ENCODE assay signal across 13 cellular contexts in genomic region chr6:37060195-37060559, GRCh38. TPM values are rescaled to one million over a fixed set of nuclear protein-coding genes. Genes with fewer than 3 reads are reported as not detected.
DNase-seq lines count a peak whose midpoint lies in the region; ATAC-seq, FAIRE-seq and TF ChIP-seq lines count a peak whose summit lies in the region.
"Had no signal": no experiment of that assay in that cellular context is flagged by ENCODE, and none has a peak within 500 bp of the region (broad histone marks: within the 10 kb centered on the region; RNA-seq: fewer than 3 reads in every experiment).

No MANE protein-coding gene starts in this region.

- POLR2A ChIA-PET in A549 (lab: Yijun Ruan, JAX): interaction anchor here (1.5 to 2.3 kb wide), 3 partner anchors 75 to 112 kb away, joined by 5 to 13 read pairs (median 8); partner anchors contain the start of gene PIM1

- peaks cover 26% of the 10 kb centered on the region for H3K4me1 Mint-ChIP-seq in chondrocyte (ENCODE audit: low read depth)

- H3K9me3 ChIP-seq in A549: no peaks in the 10 kb centered on the region
- H3K9me3 ChIP-seq in HUES6 (ENCODE audit: control insufficient read depth, insufficient read depth, low read depth, low read length): no peaks in the 10 kb centered on the region
- no peaks in the 10 kb centered on the region for H3K9me3 ChIP-seq in muscle layer of duodenum (ENCODE audit: control insufficient read depth in 1 of 2, low read length in 2 of 2)

- ATAC-seq in A549 (no peak), HG02763 (IDR thresholded peaks at IDR 0.05; ENCODE audit: unreplicated experiment) (no peak)

- no peak for TF ChIP-seq EP300 in A549 (IDR thresholded peaks at IDR 0.05)

- no peaks in the 10 kb centered on the region for H3K36me3 Mint-ChIP-seq in chondrocyte (ENCODE audit: low read depth)

- no peaks in the 10 kb centered on the region for H3K9me3 Mint-ChIP-seq in chondrocyte (ENCODE audit: low read depth)
- H3K9me3 Mint-ChIP-seq: neural progenitor cell had no signal

- H3K4me1 ChIP-seq in A549: peaks cover 60% of the 10 kb centered on the region
- peaks cover 36% of the 10 kb centered on the region for H3K4me1 ChIP-seq in HUES6 (ENCODE audit: control insufficient read depth, insufficient read depth, low read length)
- peaks cover 6 to 11% of the 10 kb centered on the region in 2 donors for H3K4me1 ChIP-seq in muscle layer of duodenum (ENCODE audit: control insufficient read depth in 1 of 2, insufficient read depth in 2 of 2, low read length in 2 of 2)

- CTCF ChIA-PET in A549 (lab: Yijun Ruan, JAX): interaction anchor here (0.6 to 16.7 kb wide), 14 partner anchors 9 to 265 kb away, joined by 3 to 449 read pairs (median 7); partner anchors contain the start of genes PIM1 and PPIL1

- WGBS in A549 (ENCODE audit: missing lambda C conversion rate): 44% methylated on average over 4 of the region's 4 CpGs

- TF ChIP-seq POLR2A in A549 (IDR thresholded peaks at IDR 0.05; ENCODE audit: low read length): no peak

- H3K4me3 Mint-ChIP-seq in chondrocyte (ENCODE audit: unreplicated experiment): no peak overlapping the region

- TF ChIP-seq RAD21 in A549 (conservative IDR thresholded peaks at IDR 0.05 in 1 of 2, IDR thresholded peaks at IDR 0.05 in 1 of 2): no peak

- TF ChIP-seq CTCF in A549 (IDR thresholded peaks at IDR 0.05) (no peak), chondrocyte (IDR thresholded peaks at IDR 0.05) (no peak)

- H3K4me2 ChIP-seq in A549: peak overlapping the region; percentile 86

- DNase-seq in A549 (ENCODE audit: low read depth in 1 of 2, low spot score in 1 of 2): no peak
- DNase-seq in chondrocyte (ENCODE audit: low spot score): no peak
- no peak for DNase-seq in amniotic stem cell (lab: John Stamatoyannopoulos, UW)
- no peak for DNase-seq in stimulated activated CD8-positive, alpha-beta memory T cell treated with anti-CD3 and anti-CD28 coated beads, Interleukin-4, amount 100 ng/mL, for 48 hours
- DNase-seq in HTR-8/SVneo (ENCODE audit: insufficient read length, low spot score): no peak
- DNase-seq: cortex of kidney; NK-92 treated with Interleukin-12 subunit alpha and Interleukin-12 subunit beta, amount 100 ng/mL, for 24 hours had no signal

- FAIRE-seq in A549 (lab: Jason Lieb, UNC): no peak
- no peak for FAIRE-seq in HTR-8/SVneo (lab: Jason Lieb, UNC)

- H3K27me3 Mint-ChIP-seq in chondrocyte (ENCODE audit: low read depth): no peaks in the 10 kb centered on the region

- no peaks in the 10 kb centered on the region for H3K36me3 ChIP-seq in HUES6 (ENCODE audit: control insufficient read depth, insufficient read depth, low read length)
- peaks cover 0 to 7% of the 10 kb centered on the region in 2 donors for H3K36me3 ChIP-seq in muscle layer of duodenum (ENCODE audit: control insufficient read depth in 1 of 2, insufficient read depth in 2 of 2, low read length in 2 of 2)
- H3K36me3 ChIP-seq: neural progenitor cell had no signal

- H3K27me3 ChIP-seq in HUES6 (ENCODE audit: control insufficient read depth, insufficient read depth, low read length) (no peaks in the 10 kb centered on the region), muscle layer of duodenum (ENCODE audit: low read depth, low read length) (no peaks in the 10 kb centered on the region)
- H3K27me3 ChIP-seq: neural progenitor cell had no signal

- H3K27ac ChIP-seq in A549 (peak overlapping the region; percentile 100), HUES6 (ENCODE audit: low read depth, low read length) (peak overlapping the region; percentile 94), muscle layer of duodenum (ENCODE audit: low read length) (peak overlapping the region; percentile 56)
- H3K27ac ChIP-seq: neural progenitor cell had no signal

- 0 out of 3 replicates have a peak overlapping the region, but pooled peaks have one; percentile 8 for H3K4me3 ChIP-seq in A549
- H3K4me3 ChIP-seq in HUES6 (ENCODE audit: low read depth, low read length): no peak overlapping the region
- no peak overlapping the region for H3K4me3 ChIP-seq in muscle layer of duodenum (ENCODE audit: low read depth in 1 of 2, low read length in 2 of 2)

- peak overlapping the region; percentile 92 for H3K9ac ChIP-seq in HUES6 (ENCODE audit: low read length)
- H3K9ac ChIP-seq: neural progenitor cell had no signal

- H3K27ac Mint-ChIP-seq in chondrocyte (ENCODE audit: unreplicated experiment): peak overlapping the region; percentile 95

TF ChIP-seq in A549, 52 proteins besides CTCF, POLR2A, EP300 and RAD21:
- TF ChIP-seq EHF (CRISPR knock-in tag; IDR thresholded peaks at IDR 0.05) (peak; percentile 15; the same call in 1 of the 2 replicates), CBX8 (IDR thresholded peaks at IDR 0.05) (no peak)

RNA-seq across cellular contexts. Expression of gene FGD2, which starts 54.7 kb away (rescaled TPM):
- polyA plus RNA-seq in A549 (2011; rRNA removed) (not detected in 2 replicates), A549 (2017; fragmentation: RNase III; extraction: RNeasy Plus Mini Kit Qiagen cat#74134 plus additional on column Dnase treatment) (not detected in 3 replicates)
- polyA plus RNA-seq in A549 (2012; cell fraction: cytosol; rRNA removed): not detected in 2 replicates
- 0.06 TPM in 1 of 2 replicates, not detected in the other for polyA plus RNA-seq in A549 (2012; cell fraction: nucleus; rRNA removed)
- not detected in 2 replicates for polyA minus RNA-seq in A549 (2011; rRNA and poly(A)+ RNA removed)
- total RNA-seq in chondrocyte: not detected in 3 replicates
- total RNA-seq: M059J had no signal
- polyA plus RNA-seq: BJ had no signal
